15 cellular contexts compared by ENCODE assay signal in the genomic region with DNA sequence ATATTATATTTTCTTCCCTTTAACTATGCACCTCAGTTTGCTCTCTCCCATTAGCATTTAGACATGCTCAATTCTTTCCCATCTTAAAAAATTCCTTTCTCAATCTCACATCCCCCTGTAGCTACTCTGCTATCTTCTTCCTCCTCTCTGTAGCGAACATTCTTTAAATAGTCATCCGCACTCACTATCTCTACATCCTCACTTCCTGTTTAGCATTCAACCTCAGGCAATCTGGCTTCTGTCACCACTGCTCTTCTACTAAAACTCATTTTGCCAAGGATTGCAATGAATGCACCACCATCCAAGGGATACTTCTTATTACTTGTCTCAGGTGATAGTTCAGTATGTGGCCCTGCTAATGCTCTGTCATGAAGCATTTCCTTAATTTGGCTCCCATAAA. TPM values are rescaled to one million over a fixed set of nuclear protein-coding genes. Genes with fewer than 3 reads are reported as not detected.
A peak's percentile ranks its signal among the peaks of the same experiment; 100 is the strongest.
DNase-seq lines count a peak whose midpoint lies in the region; ATAC-seq, FAIRE-seq and TF ChIP-seq lines count a peak whose summit lies in the region.
"Had no signal": no experiment of that assay in that cellular context is flagged by ENCODE, and none has a peak within 500 bp of the region (broad histone marks: within the 10 kb centered on the region; RNA-seq: fewer than 3 reads in every experiment).

No MANE protein-coding gene starts in this region.

- no peaks in the 10 kb centered on the region for H3K9me1 ChIP-seq in keratinocyte (ENCODE audit: control insufficient read depth, extremely low read depth, insufficient read depth, low read length)

- H4K20me1 ChIP-seq in OCI-LY3 (ENCODE audit: insufficient read depth, low read length) (no peaks in the 10 kb centered on the region), keratinocyte (ENCODE audit: control insufficient read depth, extremely low read depth, insufficient read depth, low read length) (no peaks in the 10 kb centered on the region)

- peak; percentile 52 for ATAC-seq in GM18505 (IDR thresholded peaks at IDR 0.05; ENCODE audit: unreplicated experiment)
- peak; percentile 68 for ATAC-seq in HG02678 (IDR thresholded peaks at IDR 0.05; ENCODE audit: unreplicated experiment)
- no peak for ATAC-seq in psoas muscle
- ATAC-seq in HG03442 (IDR thresholded peaks at IDR 0.05; ENCODE audit: unreplicated experiment), result no peak

- DNase-seq in keratinocyte (ENCODE audit: low read depth, low spot score) (no peak), psoas muscle (no peak), thyroid gland (no peak), posterior vena cava (ENCODE audit: low spot score) (no peak)
- DNase-seq: activated CD4-positive, CD25-positive, alpha-beta regulatory T cell; activated T-cell treated with anti-CD3 and anti-CD28 coated beads, Interleukin-2, amount 50 U/mL, for 24 hours; amniotic stem cell; NCI-H1417 treated with DMSO at 0.1 percent for 48 hours; NCI-H526 treated with DMSO at 0.1 percent for 48 hours; SJCRH30; spleen had no signal

- intact Hi-C loops in psoas muscle (cut with DNase I) (no loop called here), thyroid gland (cut with DNase I) (no loop called here), posterior vena cava (cut with DNase I) (no loop called here)

- no peak overlapping the region for H2AFZ ChIP-seq in OCI-LY3 (ENCODE audit: low read depth, low read length)
- peak overlapping the region; percentile 31 for H2AFZ ChIP-seq in keratinocyte (ENCODE audit: control insufficient read depth, low read length)

- H3K79me2 ChIP-seq in OCI-LY3 (ENCODE audit: low read length), result no peaks in the 10 kb centered on the region
- H3K79me2 ChIP-seq in keratinocyte (ENCODE audit: control insufficient read depth, insufficient read depth, low read length), result no peaks in the 10 kb centered on the region

- H3K36me3 ChIP-seq in OCI-LY3 (replicated peaks; ENCODE audit: low read depth, low read length), result no peaks in the 10 kb centered on the region
- no peaks in the 10 kb centered on the region for H3K36me3 ChIP-seq in keratinocyte (ENCODE audit: control insufficient read depth in 2 of 2, extremely low read depth in 1 of 2, insufficient read depth in 2 of 2, low read length in 2 of 2)
- H3K36me3 ChIP-seq in psoas muscle (ENCODE audit: insufficient read depth in 1 of 2, low read depth in 1 of 2), result no peaks in the 10 kb centered on the region
- no peaks in the 10 kb centered on the region for H3K36me3 ChIP-seq in thyroid gland
- H3K36me3 ChIP-seq: SJCRH30, spleen had no signal

- no peaks in the 10 kb centered on the region for H3K27me3 ChIP-seq in OCI-LY3 (ENCODE audit: low read depth, low read length)
- H3K27me3 ChIP-seq in keratinocyte (ENCODE audit: control insufficient read depth, extremely low read depth, insufficient read depth, low read length), result no peaks in the 10 kb centered on the region
- no peaks in the 10 kb centered on the region for H3K27me3 ChIP-seq in psoas muscle (ENCODE audit: insufficient read depth in 3 of 3, low read length in 2 of 3)
- no peaks in the 10 kb centered on the region for H3K27me3 ChIP-seq in thyroid gland
- H3K27me3 ChIP-seq: SJCRH30, spleen had no signal

- H3K4me3 ChIP-seq in OCI-LY3 (ENCODE audit: low read length) (no peak overlapping the region), keratinocyte (ENCODE audit: control insufficient read depth in 2 of 3, extremely low read depth in 1 of 3, insufficient read depth in 2 of 3, low read depth in 1 of 3, low read length in 3 of 3) (no peak overlapping the region), psoas muscle (no peak overlapping the region), thyroid gland (replicated peaks in 1 of 3) (no peak overlapping the region)
- H3K4me3 ChIP-seq: SJCRH30, spleen had no signal

- no peak overlapping the region for H3K9ac ChIP-seq in OCI-LY3 (ENCODE audit: low read length)
- H3K9ac ChIP-seq in keratinocyte (ENCODE audit: control insufficient read depth, extremely low read depth, insufficient read depth, low read length), result no peak overlapping the region

- H3K4me2 ChIP-seq in OCI-LY3 (ENCODE audit: low read length) (peak overlapping the region; percentile 33; the same call in 1 of the 2 replicates), keratinocyte (ENCODE audit: control insufficient read depth, extremely low read depth, insufficient read depth, low read depth, low read length) (no peak overlapping the region)

- no peak overlapping the region for H3K27ac ChIP-seq in OCI-LY3 (ENCODE audit: low read length)
- H3K27ac ChIP-seq in keratinocyte (ENCODE audit: control insufficient read depth, insufficient read depth, low read length), result no peak overlapping the region
- no peak overlapping the region for H3K27ac ChIP-seq in psoas muscle
- no peak overlapping the region for H3K27ac ChIP-seq in thyroid gland
- H3K27ac ChIP-seq: SJCRH30 had no signal

- H3K4me1 ChIP-seq in OCI-LY3 (ENCODE audit: low read length) (peaks cover 30% of the 10 kb centered on the region), keratinocyte (ENCODE audit: control insufficient read depth, extremely low read depth, insufficient read depth, low read length) (no peaks in the 10 kb centered on the region), psoas muscle (no peaks in the 10 kb centered on the region), thyroid gland (no peaks in the 10 kb centered on the region)
- H3K4me1 ChIP-seq: SJCRH30 had no signal

- FAIRE-seq in keratinocyte (lab: Jason Lieb, UNC), result peak; percentile 39

- TF ChIP-seq CTCF in OCI-LY3 (IDR thresholded peaks at IDR 0.05; ENCODE audit: low read depth, low read length) (no peak), keratinocyte (optimal IDR thresholded peaks at IDR 0.05 in 1 of 3, IDR thresholded peaks at IDR 0.05 in 1 of 3, conservative IDR thresholded peaks at IDR 0.05 in 1 of 3; ENCODE audit: extremely low read depth in 1 of 3, insufficient read depth in 2 of 3, low read length in 3 of 3) (no peak), psoas muscle (IDR thresholded peaks at IDR 0.05) (no peak), thyroid gland (IDR thresholded peaks at IDR 0.05) (no peak)

- dilution Hi-C loops in keratinocyte (cut with MboI; ENCODE audit: extremely low pct_ligation_motif_present, low sequenced_read_pairs), result no loop called here

- H3K9me3 ChIP-seq in OCI-LY3 (ENCODE audit: insufficient read depth, low read length) (no peaks in the 10 kb centered on the region), keratinocyte (ENCODE audit: control insufficient read depth, low read depth, low read length) (no peaks in the 10 kb centered on the region), psoas muscle (no peaks in the 10 kb centered on the region), thyroid gland (no peaks in the 10 kb centered on the region)
- H3K9me3 ChIP-seq: SJCRH30, spleen had no signal

- WGBS in psoas muscle, 3 donors, result 70 to 88% (median 78%) methylated on average over 2 of the region's 2 CpGs
- 76 to 78% methylated on average over 2 of the region's 2 CpGs for WGBS in thyroid gland, 2 donors

- TF ChIP-seq POLR2A in GM18505 (IDR thresholded peaks at IDR 0.05; ENCODE audit: borderline replicate concordance, extremely low read depth, insufficient read depth, insufficient read length) (no peak), thyroid gland (IDR thresholded peaks at IDR 0.05) (no peak)

RNA-seq across cellular contexts. Expression of a gene that starts 10.9 kb away (rescaled TPM):
- polyA plus RNA-seq in keratinocyte (6.6 to 9.6 TPM (median 7.8 TPM) in 3 replicates), psoas muscle (1 to 10 TPM; 1.4 to 2.9 (median 1.7) TPM)
- polyA plus RNA-seq in keratinocyte (2011; ENCODE audit: low read depth), result 4.6 TPM
- 3.1 and 5.9 TPM in 2 replicates for polyA plus RNA-seq in keratinocyte (2011; cell fraction: cytosol; rRNA removed)
- polyA plus RNA-seq in keratinocyte (2011; cell fraction: nucleus; rRNA removed), result 12.5 and 16.4 TPM in 2 replicates
- 4.7 and 7.1 TPM in 2 replicates for polyA plus RNA-seq in keratinocyte (2012; ENCODE audit: low replicate concordance)
- polyA minus RNA-seq in keratinocyte, result 16.3 to 45.5 TPM (median 24.2 TPM) in 3 replicates
- polyA minus RNA-seq in keratinocyte (2011; cell fraction: cytosol; rRNA and poly(A)+ RNA removed), result 7.3 TPM
- polyA minus RNA-seq in keratinocyte (2011; cell fraction: nucleus; rRNA and poly(A)+ RNA removed), result 31.7 and 60.4 TPM in 2 replicates
- total RNA-seq in psoas muscle (10 to 100 TPM; 12.4 to 24.0 (median 15.4) TPM), thyroid gland (10 to 100 TPM; 27.4 to 40.5 (median 32.4) TPM), posterior vena cava (10 to 100 TPM; 21.3 to 25.9 TPM)

Comparison
In these comparisons a context has a peak if more than half of its experiments do, and no peak if none do; other contexts are left out.
1. ATAC-seq: peak in GM18505 (single experiment) and HG02678 (single experiment); none in psoas muscle (0 of 4) and HG03442 (single experiment).